6 cellular contexts compared by ENCODE assay signal in genomic region chr7:113410791-113411190, GRCh38.
"Had no signal": no experiment of that assay in that cellular context is flagged by ENCODE, and none has a peak within 500 bp of the region (broad histone marks: within the 10 kb centered on the region; RNA-seq: fewer than 3 reads in every experiment).

No MANE protein-coding gene starts in this region.

- H3K27ac ChIP-seq: HL-60 had no signal

- ATAC-seq: GM23338, HepG2 had no signal

- H3K4me3 ChIP-seq: GM23338 had no signal

- DNase-seq: H9, HCEC 1CT, KBM-7 had no signal
